Comparison of ENCODE assay signal across 14 cellular contexts in the genomic region with DNA sequence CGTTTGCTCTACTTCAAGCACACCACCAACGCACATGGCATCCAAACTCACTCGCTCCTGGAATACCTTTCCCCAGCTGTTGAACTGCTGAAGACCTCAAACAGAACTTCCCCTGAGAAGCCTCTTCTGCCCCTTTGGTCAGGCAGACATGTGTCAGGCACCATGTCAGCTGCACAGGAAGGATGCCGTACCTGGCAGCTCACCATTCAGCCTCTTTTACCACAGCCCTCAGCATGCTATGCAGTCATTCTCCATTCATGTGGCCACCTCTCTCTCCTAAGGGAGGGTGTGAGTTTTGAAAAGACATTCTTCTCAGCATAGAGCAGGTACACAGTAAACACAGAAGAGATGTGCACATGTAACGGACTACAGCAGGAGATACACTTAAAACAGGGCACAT. TPM values are rescaled to one million over a fixed set of nuclear protein-coding genes. Genes with fewer than 3 reads are reported as not detected.
A peak's percentile ranks its signal among the peaks of the same experiment; 100 is the strongest.
DNase-seq lines count a peak whose midpoint lies in the region; ATAC-seq, FAIRE-seq and TF ChIP-seq lines count a peak whose summit lies in the region.
"Had no signal": no experiment of that assay in that cellular context is flagged by ENCODE, and none has a peak within 500 bp of the region (broad histone marks: within the 10 kb centered on the region; RNA-seq: fewer than 3 reads in every experiment).

No MANE protein-coding gene starts in this region.

- H3K9me2 ChIP-seq in Loucy (replicated peaks; ENCODE audit: low read depth, low read length), result no peaks in the 10 kb centered on the region

- H3K79me1 ChIP-seq in trophoblast cell (ENCODE audit: low read length), result no peaks in the 10 kb centered on the region

- TF ChIP-seq CTCF in Loucy (conservative IDR thresholded peaks at IDR 0.05; ENCODE audit: low read length) (no peak), suprapubic skin (IDR thresholded peaks at IDR 0.05) (no peak)

- no peak overlapping the region for H2BK12ac ChIP-seq in trophoblast cell (ENCODE audit: low read length)

- DNase-seq in GM12892 (ENCODE audit: insufficient read length) (no peak), suprapubic skin (ENCODE audit: low spot score in 2 of 2) (no peak), DMS79 treated with DMSO at 0.1 percent for 48 hours (lab: John Stamatoyannopoulos, UW) (no peak), trophoblast cell (no peak)
- peak; percentile 66 for DNase-seq in activated naive CD8-positive, alpha-beta T cell treated with anti-CD3 and anti-CD28 coated beads, Interleukin-2, amount 10 ng/mL, durations not matched to agents 7 days and 5 days
- DNase-seq: kidney glomerular epithelial cell, NCI-H1694 treated with DMSO at 0.1 percent for 48 hours, nucleus accumbens, upper lobe of left lung had no signal

- peak overlapping the region; percentile 88 for H3K27ac Mint-ChIP-seq in activated naive CD8-positive, alpha-beta T cell treated with anti-CD3 and anti-CD28 coated beads, Interleukin-2, amount 10 ng/mL, durations not matched to agents 7 days and 5 days

- H3K27me3 Mint-ChIP-seq in activated naive CD8-positive, alpha-beta T cell treated with anti-CD3 and anti-CD28 coated beads, Interleukin-2, amount 10 ng/mL, durations not matched to agents 7 days and 5 days, result no peaks in the 10 kb centered on the region

- no peak overlapping the region for H2BK5ac ChIP-seq in trophoblast cell (ENCODE audit: low read depth, low read length, poor library complexity)

- H3K18ac ChIP-seq in trophoblast cell (ENCODE audit: low read length), result no peak overlapping the region

- no peaks in the 10 kb centered on the region for H3F3A ChIP-seq in Loucy (ENCODE audit: low read depth)

- POLR2A ChIA-PET in activated naive CD8-positive, alpha-beta T cell treated with anti-CD3 and anti-CD28 coated beads, Interleukin-2, amount 10 ng/mL, durations not matched to agents 7 days and 5 days (lab: Charles Lee), result interaction anchor here (0.6 to 5.6 kb wide), 11 partner anchors 9 to 418 kb away, joined by 3 to 30 read pairs (median 3); partner anchors contain the start of genes CCNI2, IL13, IL4 and KIF3A

- no peaks in the 10 kb centered on the region for H3K36me3 ChIP-seq in Loucy (ENCODE audit: insufficient read depth, low read length)
- H3K36me3 ChIP-seq in suprapubic skin, result no peaks in the 10 kb centered on the region
- H3K36me3 ChIP-seq in trophoblast cell (ENCODE audit: control insufficient read depth in 1 of 2, insufficient read depth in 2 of 2, low read length in 2 of 2), result peaks cover 0 to 5% of the 10 kb centered on the region in 2 experiments
- H3K36me3 ChIP-seq: HAP-1, upper lobe of left lung had no signal

- H4K91ac ChIP-seq in trophoblast cell (ENCODE audit: low read depth, low read length), result no peak overlapping the region

- H3K4me1 ChIP-seq in Loucy (ENCODE audit: insufficient read depth, low read length, poor library complexity, severe bottlenecking) (peaks cover 19% of the 10 kb centered on the region), suprapubic skin (no peaks in the 10 kb centered on the region), trophoblast cell (ENCODE audit: control insufficient read depth in 1 of 2, insufficient read depth in 2 of 2, low read length in 2 of 2) (no peaks in the 10 kb centered on the region)
- H3K4me1 ChIP-seq: HAP-1 had no signal

- H3K4ac ChIP-seq in trophoblast cell (ENCODE audit: low read depth, low read length), result no peak overlapping the region

- no peaks in the 10 kb centered on the region for H3K9me3 Mint-ChIP-seq in activated naive CD8-positive, alpha-beta T cell treated with anti-CD3 and anti-CD28 coated beads, Interleukin-2, amount 10 ng/mL, durations not matched to agents 7 days and 5 days

- H3K14ac ChIP-seq in trophoblast cell (ENCODE audit: low read length), result no peak overlapping the region

- H4K8ac ChIP-seq in trophoblast cell (ENCODE audit: low read depth, low read length), result no peak overlapping the region

- H3K27me3 ChIP-seq in Loucy (ENCODE audit: insufficient read depth, low read length, poor library complexity, severe bottlenecking) (no peaks in the 10 kb centered on the region), suprapubic skin (no peaks in the 10 kb centered on the region), trophoblast cell (ENCODE audit: insufficient read depth, low read length) (no peaks in the 10 kb centered on the region)
- H3K27me3 ChIP-seq: upper lobe of left lung had no signal

- H3K9ac ChIP-seq in Loucy (ENCODE audit: low read depth, low read length, poor library complexity, severe bottlenecking) (no peak overlapping the region), trophoblast cell (ENCODE audit: low read length) (no peak overlapping the region)

- peak; percentile 96 for ATAC-seq in activated naive CD8-positive, alpha-beta T cell treated with anti-CD3 and anti-CD28 coated beads, Interleukin-2, amount 10 ng/mL, durations not matched to agents 7 days and 5 days (ENCODE audit: low read depth)
- ATAC-seq: Panc1, WTC11 had no signal

- H3K4me3 Mint-ChIP-seq in activated naive CD8-positive, alpha-beta T cell treated with anti-CD3 and anti-CD28 coated beads, Interleukin-2, amount 10 ng/mL, durations not matched to agents 7 days and 5 days, result peak overlapping the region; percentile 48
- H3K4me3 Mint-ChIP-seq: WTC11 had no signal

- no peak overlapping the region for H3K23ac ChIP-seq in trophoblast cell (ENCODE audit: low read length)

- no peak overlapping the region for H2BK120ac ChIP-seq in trophoblast cell (ENCODE audit: insufficient read depth, low read length, poor library complexity)

- H3K4me2 ChIP-seq in Loucy (ENCODE audit: low read depth, low read length, poor library complexity, severe bottlenecking) (peak overlapping the region; percentile 54), trophoblast cell (ENCODE audit: low read length) (no peak overlapping the region)

- no peak overlapping the region for H4K12ac ChIP-seq in trophoblast cell (ENCODE audit: low read depth, low read length)

- H3K79me2 ChIP-seq in Loucy (ENCODE audit: insufficient read depth, low read length) (no peaks in the 10 kb centered on the region), trophoblast cell (ENCODE audit: control insufficient read depth, insufficient read depth, low read length, poor library complexity) (no peaks in the 10 kb centered on the region)

- TF ChIP-seq POLR2A in GM12892 (IDR thresholded peaks at IDR 0.05; ENCODE audit: low read depth, low read length), result no peak
- no peak for TF ChIP-seq POLR2A in suprapubic skin (IDR thresholded peaks at IDR 0.05)

- H2AK5ac ChIP-seq in trophoblast cell (ENCODE audit: low read length), result no peak overlapping the region

- no peak for TF ChIP-seq EP300 in suprapubic skin (IDR thresholded peaks at IDR 0.05)

- H3K9me3 ChIP-seq in Loucy (ENCODE audit: insufficient read depth, low read depth, low read length), result no peaks in the 10 kb centered on the region
- H3K9me3 ChIP-seq in suprapubic skin, result no peaks in the 10 kb centered on the region
- H3K9me3 ChIP-seq in trophoblast cell (ENCODE audit: insufficient read depth, low read depth, low read length), result no peaks in the 10 kb centered on the region
- H3K9me3 ChIP-seq: HAP-1, upper lobe of left lung had no signal

- 80% methylated on average over 5 of the region's 5 CpGs for WGBS in suprapubic skin
- WGBS in trophoblast cell (ENCODE audit: extremely low coverage, insufficient coverage, insufficient read length), result no CpG with 5 or more reads among the region's 5 CpGs

- H3K27ac ChIP-seq in suprapubic skin, result no peak overlapping the region
- H3K27ac ChIP-seq in trophoblast cell (ENCODE audit: low read depth, low read length), result no peak overlapping the region
- H3K27ac ChIP-seq: upper lobe of left lung had no signal

- no peaks in the 10 kb centered on the region for H4K20me1 ChIP-seq in Loucy (ENCODE audit: insufficient read depth, low read length, poor library complexity, severe bottlenecking)

- H3K4me1 Mint-ChIP-seq in activated naive CD8-positive, alpha-beta T cell treated with anti-CD3 and anti-CD28 coated beads, Interleukin-2, amount 10 ng/mL, durations not matched to agents 7 days and 5 days, result peaks cover 44% of the 10 kb centered on the region
- H3K4me1 Mint-ChIP-seq: WTC11 had no signal

- H2AFZ ChIP-seq in Loucy (ENCODE audit: low read length), result no peak overlapping the region
- H2AFZ ChIP-seq in trophoblast cell (ENCODE audit: insufficient read depth, low read length, poor library complexity), result no peak overlapping the region

- H3K36me3 Mint-ChIP-seq in activated naive CD8-positive, alpha-beta T cell treated with anti-CD3 and anti-CD28 coated beads, Interleukin-2, amount 10 ng/mL, durations not matched to agents 7 days and 5 days, result peaks cover 16% of the 10 kb centered on the region
- H3K36me3 Mint-ChIP-seq: WTC11 had no signal

- peak overlapping the region; percentile 49 for H3K4me3 ChIP-seq in Loucy (ENCODE audit: low read length, poor library complexity, severe bottlenecking)
- H3K4me3 ChIP-seq in suprapubic skin, result no peak overlapping the region
- no peak overlapping the region for H3K4me3 ChIP-seq in trophoblast cell (ENCODE audit: low read depth, low read length)
- H3K4me3 ChIP-seq: HAP-1, upper lobe of left lung had no signal

- FAIRE-seq in GM12892 (lab: Jason Lieb, UNC), result peak; percentile 53
- FAIRE-seq: bronchial epithelial cell had no signal

RNA-seq across cellular contexts. Expression of gene IL4, which starts 14.2 kb away (rescaled TPM):
- not detected for polyA plus RNA-seq in GM12892 (2012; ENCODE audit: missing spikeins)
- 1 to 10 TPM in 1 of 2 experiments, not detected in 1; 1.8 TPM for total RNA-seq in activated naive CD8-positive, alpha-beta T cell treated with anti-CD3 and anti-CD28 coated beads, Interleukin-2, amount 10 ng/mL, durations not matched to agents 7 days and 5 days
- not detected for total RNA-seq in suprapubic skin
- not detected in 2 replicates for polyA plus RNA-seq in trophoblast cell (2013)
- total RNA-seq: bronchial epithelial cell, upper lobe of left lung, WTC11 had no signal

RNA-seq across cellular contexts. Expression of gene IL13, which starts 30.0 kb away (rescaled TPM):
- polyA plus RNA-seq in GM12892 (2012; ENCODE audit: missing spikeins), result 0.47 TPM
- total RNA-seq in activated naive CD8-positive, alpha-beta T cell treated with anti-CD3 and anti-CD28 coated beads, Interleukin-2, amount 10 ng/mL, durations not matched to agents 7 days and 5 days, result under 1 TPM; 0.30 to 0.37 TPM
- 1 to 10 TPM in 1 of 4 donors, under 1 TPM in 1, not detected in 2; 0.80 to 1.4 TPM for total RNA-seq in suprapubic skin
- not detected in 2 replicates for polyA plus RNA-seq in trophoblast cell (2013)
- total RNA-seq: bronchial epithelial cell, WTC11 had no signal

RNA-seq across cellular contexts. Expression of gene KIF3A, which starts 49.4 kb away (rescaled TPM):
- 21.4 TPM for polyA plus RNA-seq in GM12892 (2012; ENCODE audit: missing spikeins)
- total RNA-seq in activated naive CD8-positive, alpha-beta T cell treated with anti-CD3 and anti-CD28 coated beads, Interleukin-2, amount 10 ng/mL, durations not matched to agents 7 days and 5 days, result 10 to 100 TPM; 16.8 to 19.3 TPM
- 10 to 100 TPM in 1 of 4 donors, 1 to 10 TPM in 3; 2.6 to 15.0 (median 6.3) TPM for total RNA-seq in suprapubic skin
- polyA plus RNA-seq in trophoblast cell (2013), result 10.0 and 10.4 TPM in 2 replicates

RNA-seq across cellular contexts. Expression of gene CCNI2, which starts 59.2 kb away (rescaled TPM):
- polyA plus RNA-seq in GM12892 (2012; ENCODE audit: missing spikeins), result 7.6 TPM
- 10 to 100 TPM in 1 of 2 experiments, 1 to 10 TPM in 1; 8.9 to 12.4 TPM for total RNA-seq in activated naive CD8-positive, alpha-beta T cell treated with anti-CD3 and anti-CD28 coated beads, Interleukin-2, amount 10 ng/mL, durations not matched to agents 7 days and 5 days
- not detected for total RNA-seq in suprapubic skin
- 4.6 and 5.5 TPM in 2 replicates for polyA plus RNA-seq in trophoblast cell (2013)
- total RNA-seq: bronchial epithelial cell had no signal
